In genomic region chr2:105373895-105374401, GRCh38 we compare ENCODE assay signal across 9 cellular contexts. TPM values are rescaled to one million over a fixed set of nuclear protein-coding genes. Genes with fewer than 3 reads are reported as not detected.
DNase-seq lines count a peak whose midpoint lies in the region; ATAC-seq, FAIRE-seq and TF ChIP-seq lines count a peak whose summit lies in the region.
"Had no signal": no experiment of that assay in that cellular context is flagged by ENCODE, and none has a peak within 500 bp of the region (broad histone marks: within the 10 kb centered on the region; RNA-seq: fewer than 3 reads in every experiment).

No MANE protein-coding gene starts in this region.

- CTCF ChIA-PET in Panc1 (lab: Charles Lee), result no interaction called here

- peak; percentile 84 for FAIRE-seq in GM18507 (lab: Jason Lieb, UNC)

- no TSS peak for BruUV-seq in Panc1 (replicated peaks; lab: Mats Ljungman, UMichigan)

- in situ Hi-C loops in Panc1 (cut with HindIII; ENCODE audit: low pct_unique_long_range_greater_than_20kb, low sequenced_read_pairs), result no loop called here

- intact Hi-C loops in Panc1 (cut with micrococcal nuclease; ENCODE audit: unreplicated experiment), result no loop called here

- H3K27me3 ChIP-seq in Panc1 (ENCODE audit: control insufficient read depth, insufficient read depth, low read length), result no peaks in the 10 kb centered on the region
- H3K27me3 ChIP-seq in layer of hippocampus (ENCODE audit: control insufficient read depth, insufficient read depth, low read length), result no peaks in the 10 kb centered on the region

- peak; percentile 49 for DNase-seq in GM18507 (ENCODE audit: extremely low spot score, insufficient read length, low read depth)
- DNase-seq in Panc1 (ENCODE audit: low read depth, low spot score), result no peak
- DNase-seq in NCI-H1694 (lab: John Stamatoyannopoulos, UW), result no peak
- no peak for DNase-seq in effector CD8-positive, alpha-beta T cell (lab: John Stamatoyannopoulos, UW)
- DNase-seq in left lobe of liver (ENCODE audit: low spot score), result no peak
- DNase-seq in KG1 (lab: John Stamatoyannopoulos, UW), result no peak

- H3K4me3 ChIP-seq in Panc1 (ENCODE audit: low read depth in 2 of 2, low read length in 2 of 2), result no peak overlapping the region

- ATAC-seq in GM21529 (IDR thresholded peaks at IDR 0.05; ENCODE audit: unreplicated experiment), result peak; percentile 75
- peak; percentile 4; the same call in 1 of the 2 replicates for ATAC-seq in Panc1
- ATAC-seq in left lobe of liver, result no peak

- H3K36me3 ChIP-seq in Panc1 (ENCODE audit: control insufficient read depth, insufficient read depth, low read length), result peaks cover 24% of the 10 kb centered on the region

- TF ChIP-seq CTCF in Panc1 (IDR thresholded peaks at IDR 0.05), result no peak

- H3K4me1 ChIP-seq in Panc1 (ENCODE audit: control insufficient read depth, insufficient read depth, low read length), result peaks cover 99% of the 10 kb centered on the region

- peak overlapping the region; percentile 100 for H3K27ac ChIP-seq in Panc1 (ENCODE audit: low read length)
- peak overlapping the region; percentile 9 for H3K27ac ChIP-seq in layer of hippocampus (ENCODE audit: low read depth, low read length)
- H3K27ac ChIP-seq: HL-60 had no signal

- POLR2A ChIA-PET in Panc1 (lab: Charles Lee), result no interaction called here

- no peaks in the 10 kb centered on the region for H3K9me3 ChIP-seq in Panc1 (ENCODE audit: control insufficient read depth, insufficient read depth, low read depth, low read length)

RNA-seq across cellular contexts. Expression of gene FHL2, which starts 24.9 kb away (rescaled TPM):
- total RNA-seq in Panc1 (2021; ENCODE audit: unreplicated experiment) (378 TPM), left lobe of liver (5.5 TPM)
- 411 TPM for polyA plus RNA-seq in Panc1 (2012; ENCODE audit: insufficient read length)

RNA-seq across cellular contexts. Expression of gene C2orf49, which starts 36.6 kb away (rescaled TPM):
- total RNA-seq in Panc1 (2021; ENCODE audit: unreplicated experiment) (20.0 TPM), left lobe of liver (5.2 TPM)
- polyA plus RNA-seq in Panc1 (2012; ENCODE audit: insufficient read length), result 24.3 TPM

RNA-seq across cellular contexts. Expression of gene TGFBRAP1, which starts 44.4 kb away (rescaled TPM):
- total RNA-seq in Panc1 (2021; ENCODE audit: unreplicated experiment) (32.7 TPM), left lobe of liver (6.1 TPM)
- 24.5 TPM for polyA plus RNA-seq in Panc1 (2012; ENCODE audit: insufficient read length)

Comparison
In these comparisons a context has a peak if more than half of its experiments do, and no peak if none do; other contexts are left out.
1. RNA of gene FHL2, which starts 24.9 kb away (total RNA-seq): 378 TPM in Panc1 (single experiment); 5.5 TPM in left lobe of liver (single experiment); every median in the first group is over 10 times any median in the second.